In the genomic region with DNA sequence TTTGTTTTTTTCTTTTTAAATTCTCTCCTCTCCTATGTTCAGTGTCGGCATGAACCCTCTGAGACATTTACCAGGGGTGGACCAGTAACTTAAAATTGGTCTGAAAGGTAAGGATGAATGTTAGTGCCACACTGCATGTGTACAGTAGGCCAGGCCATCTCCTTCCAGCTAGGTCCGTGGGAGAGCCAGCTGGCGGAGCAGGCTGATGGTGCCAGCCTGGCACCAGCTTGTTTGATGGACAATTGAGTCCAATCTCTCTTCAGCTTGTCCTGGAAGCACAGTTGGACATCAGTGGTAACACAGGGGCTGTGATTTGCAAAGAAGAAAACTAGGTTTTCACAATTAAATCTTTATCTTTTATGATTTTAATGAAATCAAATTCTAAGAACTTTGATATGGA, we compare ENCODE assay signal across 8 cellular contexts.
DNase-seq lines count a peak whose midpoint lies in the region; ATAC-seq and TF ChIP-seq lines count a peak whose summit lies in the region.

No MANE protein-coding gene starts in this region.

- no peak for TF ChIP-seq POLR2A in esophagus squamous epithelium (IDR thresholded peaks at IDR 0.05)

- H3K36me3 ChIP-seq in ACC112 (ENCODE audit: insufficient read depth, low read length) (no peaks in the 10 kb centered on the region), esophagus squamous epithelium (peaks cover 0 to 19% (median 0%) of the 10 kb centered on the region in 3 donors)

- intact Hi-C loops in natural killer cell (cut with micrococcal nuclease) = loop anchor here (1.0 kb wide), 1 partner anchor 137 kb away; no protein-coding TSS in a partner anchor
- intact Hi-C loops in esophagus squamous epithelium (cut with DNase I) = no loop called here

- H3K9me3 Mint-ChIP-seq in brain (no peaks in the 10 kb centered on the region), natural killer cell (no peaks in the 10 kb centered on the region)

- H3K36me3 Mint-ChIP-seq in brain (peaks cover 32% of the 10 kb centered on the region), natural killer cell (no peaks in the 10 kb centered on the region)

- H3K27ac ChIP-seq in ACC112 (ENCODE audit: low read depth, low read length) (no peak overlapping the region), esophagus squamous epithelium (peak overlapping the region in 1 of 4 donors; percentile 47)

- H3K9me3 ChIP-seq in esophagus squamous epithelium = no peaks in the 10 kb centered on the region

- H3K4me3 Mint-ChIP-seq in brain (peak overlapping the region in 2 of 5 experiments; percentile 37 to 72), natural killer cell (peak overlapping the region; percentile 91)

- no peaks in the 10 kb centered on the region for H3K79me2 ChIP-seq in ACC112 (ENCODE audit: control insufficient read depth, insufficient read depth, low read length, unreplicated experiment)

- peak overlapping the region; percentile 26 for H2AFZ ChIP-seq in ACC112 (ENCODE audit: low read length, unreplicated experiment)

- H3K27me3 ChIP-seq in ACC112 (ENCODE audit: insufficient read depth, low read length) (no peaks in the 10 kb centered on the region), esophagus squamous epithelium (no peaks in the 10 kb centered on the region)

- WGBS in esophagus squamous epithelium, 2 donors = 77 to 78% methylated on average over 1 to 3 of the region's 3 CpGs

- TF ChIP-seq CTCF in brain (conservative IDR thresholded peaks at IDR 0.05) (no peak), natural killer cell (IDR thresholded peaks at IDR 0.05) (no peak), esophagus squamous epithelium (IDR thresholded peaks at IDR 0.05) (no peak)

- H3K4me1 ChIP-seq in ACC112 (ENCODE audit: control insufficient read depth, insufficient read depth, low read length, unreplicated experiment) (no peaks in the 10 kb centered on the region), esophagus squamous epithelium (peaks cover 0 to 13% (median 0%) of the 10 kb centered on the region in 3 donors)

- H3K4me1 Mint-ChIP-seq in brain = peaks cover 20% of the 10 kb centered on the region
- peaks cover 26 to 27% of the 10 kb centered on the region in 2 donors for H3K4me1 Mint-ChIP-seq in natural killer cell

- ATAC-seq in HG03097 (IDR thresholded peaks at IDR 0.05; ENCODE audit: low FRiP score, unreplicated experiment) (peak; percentile 6), natural killer cell (peak in 2 of 3 donors; percentile 14 to 20)

- H3K4me3 ChIP-seq in ACC112 (ENCODE audit: low read depth, low read length) (peak overlapping the region; percentile 69), esophagus squamous epithelium (no peak overlapping the region)

- H3K27me3 Mint-ChIP-seq in brain (no peaks in the 10 kb centered on the region), natural killer cell (ENCODE audit: low read depth in 2 of 2) (no peaks in the 10 kb centered on the region)

- no peak for DNase-seq in natural killer cell
- DNase-seq in esophagus squamous epithelium (lab: John Stamatoyannopoulos, UW) = no peak
- DNase-seq in SKM-1 treated with dmso at 0.1 percent for 144 hours (lab: John Stamatoyannopoulos, UW; ENCODE audit: unreplicated experiment) = no peak
- DNase-seq in NCI-H226 = no peak
- no peak for DNase-seq in stimulated activated CD8-positive, alpha-beta memory T cell treated with anti-CD3 and anti-CD28 coated beads, Interleukin-4, amount 100 ng/mL, for 48 hours

- H3K27ac Mint-ChIP-seq in brain (peak overlapping the region in 4 of 5 experiments; percentile 38 to 93 (median 76)), natural killer cell (peak overlapping the region; percentile 92 to 93)
